ENCODE assay signal across 9 cellular contexts in genomic region chr10:15106352-15107013, GRCh38. TPM values are rescaled to one million over a fixed set of nuclear protein-coding genes. Genes with fewer than 3 reads are reported as not detected.
DNase-seq lines count a peak whose midpoint lies in the region; ATAC-seq and TF ChIP-seq lines count a peak whose summit lies in the region.
"Had no signal": no experiment of that assay in that cellular context is flagged by ENCODE, and none has a peak within 500 bp of the region (broad histone marks: within the 10 kb centered on the region; RNA-seq: fewer than 3 reads in every experiment).

No MANE protein-coding gene starts in this region.

- no peak overlapping the region for H3K27ac ChIP-seq in SJSA1
- H3K27ac ChIP-seq in vagina: no peak overlapping the region

- peak; percentile 82 for TF ChIP-seq RAD21 in Ishikawa (IDR thresholded peaks at IDR 0.05; ENCODE audit: low read depth)

- H3K9me3 ChIP-seq in SJSA1 (replicated peaks) (no peaks in the 10 kb centered on the region), vagina (no peaks in the 10 kb centered on the region)

- H3K36me3 ChIP-seq in SJSA1 (peaks cover 85% of the 10 kb centered on the region), vagina (peaks cover 0 to 48% of the 10 kb centered on the region in 2 donors)

- no peak for TF ChIP-seq EP300 in Ishikawa (IDR thresholded peaks at IDR 0.05; ENCODE audit: borderline replicate concordance)

- H3K9me3 Mint-ChIP-seq in Calu3 (ENCODE audit: low read depth, unreplicated experiment): no peaks in the 10 kb centered on the region
- H3K9me3 Mint-ChIP-seq: T-helper 1 cell treated with Interleukin-12 subunit alpha and Interleukin-12 subunit beta and Interleukin-4 antibody, amounts not matched to agents 30 μg/mL and 1 μg/mL, for 36 hours had no signal

- intact Hi-C loops in Calu3 (cut with micrococcal nuclease; ENCODE audit: unreplicated experiment): loop anchor here (2.0 to 5.0 kb wide), 2 partner anchors 116 to 154 kb away; partner anchors contain the start of gene DCLRE1C
- intact Hi-C loops in vagina (cut with DNase I): no loop called here

- H3K27me3 Mint-ChIP-seq in Calu3 (ENCODE audit: unreplicated experiment): no peaks in the 10 kb centered on the region

- H3K36me3 Mint-ChIP-seq in Calu3 (ENCODE audit: insufficient read depth, unreplicated experiment): peaks cover 46% of the 10 kb centered on the region

- no peak for TF ChIP-seq POLR2A in vagina (IDR thresholded peaks at IDR 0.05)

- peaks cover 6% of the 10 kb centered on the region for H3K4me1 Mint-ChIP-seq in Calu3 (ENCODE audit: low read depth, unreplicated experiment)

- H3K4me3 ChIP-seq in SJSA1: no peak overlapping the region
- no peak overlapping the region for H3K4me3 ChIP-seq in vagina

- H3K27ac Mint-ChIP-seq in Calu3 (ENCODE audit: unreplicated experiment): no peak overlapping the region
- H3K27ac Mint-ChIP-seq: T-helper 1 cell treated with Interleukin-12 subunit alpha and Interleukin-12 subunit beta and Interleukin-4 antibody, amounts not matched to agents 30 μg/mL and 1 μg/mL, for 36 hours had no signal

- H3K4me1 ChIP-seq in SJSA1 (replicated peaks) (peaks cover 6% of the 10 kb centered on the region; the same call in 1 of the 2 replicates), vagina (no peaks in the 10 kb centered on the region)

- no TSS peak for BruUV-seq in Calu3 (replicated peaks; lab: Mats Ljungman, UMichigan)

- ATAC-seq in GM19467 (IDR thresholded peaks at IDR 0.05; ENCODE audit: unreplicated experiment): peak; percentile 76

- DNase-seq in Calu3 (peak; percentile 79), SJSA1 (ENCODE audit: low read depth in 1 of 2, low spot score in 2 of 2) (peak; percentile 72), germinal center (ENCODE audit: low spot score) (peak; percentile 59), pons (ENCODE audit: low spot score) (peak; percentile 73), vagina (ENCODE audit: extremely low spot score in 2 of 2) (no peak)
- peak in 3 of 4 experiments; percentile 42 to 61 (median 44) for DNase-seq in activated naive CD4-positive, alpha-beta T cell (lab: John Stamatoyannopoulos, UW)

- H3K27me3 ChIP-seq in SJSA1 (replicated peaks) (no peaks in the 10 kb centered on the region), vagina (no peaks in the 10 kb centered on the region)

- peak; percentile 84 for TF ChIP-seq CTCF in Calu3 (IDR thresholded peaks at IDR 0.05; ENCODE audit: unreplicated experiment)
- peak; percentile 25 to 73 (median 67) for TF ChIP-seq CTCF in vagina (IDR thresholded peaks at IDR 0.05)

- CTCF ChIA-PET in Calu3 (lab: Charles Lee): interaction anchor here (0.7 to 1.6 kb wide), 3 partner anchors 60 to 153 kb away, joined by 4 to 7 read pairs (median 6); no protein-coding TSS in a partner anchor

- H3K4me3 Mint-ChIP-seq in Calu3 (ENCODE audit: low read depth, unreplicated experiment): no peak overlapping the region
- H3K4me3 Mint-ChIP-seq: T-helper 1 cell treated with Interleukin-12 subunit alpha and Interleukin-12 subunit beta and Interleukin-4 antibody, amounts not matched to agents 30 μg/mL and 1 μg/mL, for 36 hours had no signal

TF ChIP-seq in Ishikawa, 13 proteins besides CTCF, POLR2A, EP300 and RAD21:
- TF ChIP-seq NFIC (IDR thresholded peaks at IDR 0.05): no peak
- TF ChIP-seq, protein P1, sequence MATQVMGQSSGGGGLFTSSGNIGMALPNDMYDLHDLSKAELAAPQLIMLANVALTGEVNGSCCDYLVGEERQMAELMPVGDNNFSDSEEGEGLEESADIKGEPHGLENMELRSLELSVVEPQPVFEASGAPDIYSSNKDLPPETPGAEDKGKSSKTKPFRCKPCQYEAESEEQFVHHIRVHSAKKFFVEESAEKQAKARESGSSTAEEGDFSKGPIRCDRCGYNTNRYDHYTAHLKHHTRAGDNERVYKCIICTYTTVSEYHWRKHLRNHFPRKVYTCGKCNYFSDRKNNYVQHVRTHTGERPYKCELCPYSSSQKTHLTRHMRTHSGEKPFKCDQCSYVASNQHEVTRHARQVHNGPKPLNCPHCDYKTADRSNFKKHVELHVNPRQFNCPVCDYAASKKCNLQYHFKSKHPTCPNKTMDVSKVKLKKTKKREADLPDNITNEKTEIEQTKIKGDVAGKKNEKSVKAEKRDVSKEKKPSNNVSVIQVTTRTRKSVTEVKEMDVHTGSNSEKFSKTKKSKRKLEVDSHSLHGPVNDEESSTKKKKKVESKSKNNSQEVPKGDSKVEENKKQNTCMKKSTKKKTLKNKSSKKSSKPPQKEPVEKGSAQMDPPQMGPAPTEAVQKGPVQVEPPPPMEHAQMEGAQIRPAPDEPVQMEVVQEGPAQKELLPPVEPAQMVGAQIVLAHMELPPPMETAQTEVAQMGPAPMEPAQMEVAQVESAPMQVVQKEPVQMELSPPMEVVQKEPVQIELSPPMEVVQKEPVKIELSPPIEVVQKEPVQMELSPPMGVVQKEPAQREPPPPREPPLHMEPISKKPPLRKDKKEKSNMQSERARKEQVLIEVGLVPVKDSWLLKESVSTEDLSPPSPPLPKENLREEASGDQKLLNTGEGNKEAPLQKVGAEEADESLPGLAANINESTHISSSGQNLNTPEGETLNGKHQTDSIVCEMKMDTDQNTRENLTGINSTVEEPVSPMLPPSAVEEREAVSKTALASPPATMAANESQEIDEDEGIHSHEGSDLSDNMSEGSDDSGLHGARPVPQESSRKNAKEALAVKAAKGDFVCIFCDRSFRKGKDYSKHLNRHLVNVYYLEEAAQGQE (IDR thresholded peaks at IDR 0.05; ENCODE audit: low read depth): no peak
- TF ChIP-seq CREB1 (IDR thresholded peaks at IDR 0.05; ENCODE audit: low read depth): no peak
- no peak for TF ChIP-seq FOXM1 (IDR thresholded peaks at IDR 0.05; ENCODE audit: borderline replicate concordance, low read depth)
- no peak for TF ChIP-seq EGR1 (IDR thresholded peaks at IDR 0.05)
- no peak for TF ChIP-seq ZBTB7A (IDR thresholded peaks at IDR 0.05; ENCODE audit: low read depth)
- no peak for TF ChIP-seq USF1 (IDR thresholded peaks at IDR 0.05)
- no peak for TF ChIP-seq TEAD4 (IDR thresholded peaks at IDR 0.05)
- TF ChIP-seq TCF12 (IDR thresholded peaks at IDR 0.05; ENCODE audit: low read depth): no peak
- TF ChIP-seq YY1 (IDR thresholded peaks at IDR 0.05; ENCODE audit: low read depth): no peak
- TF ChIP-seq, protein P2, sequence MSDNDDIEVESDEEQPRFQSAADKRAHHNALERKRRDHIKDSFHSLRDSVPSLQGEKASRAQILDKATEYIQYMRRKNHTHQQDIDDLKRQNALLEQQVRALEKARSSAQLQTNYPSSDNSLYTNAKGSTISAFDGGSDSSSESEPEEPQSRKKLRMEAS (IDR thresholded peaks at IDR 0.05): no peak
- TF ChIP-seq TAF1 (IDR thresholded peaks at IDR 0.05; ENCODE audit: low read depth): no peak
- TF ChIP-seq CEBPB (IDR thresholded peaks at IDR 0.05): no peak

RNA-seq across cellular contexts. Expression of gene RPP38, which starts 9.3 kb away (rescaled TPM):
- 23.4 and 25.8 TPM in 2 replicates for total RNA-seq in Calu3 (2022)
- total RNA-seq in SJSA1 (2014; rRNA removed; shearing (Covaris generic)): 2.8 and 13.9 TPM in 2 replicates
- total RNA-seq in vagina: 14.2 TPM

RNA-seq across cellular contexts. Expression of gene ACBD7, which starts 17.9 kb away (rescaled TPM):
- total RNA-seq in Calu3 (2022) (8.2 and 10.0 TPM in 2 replicates), vagina (not detected)
- 7.3 and 9.1 TPM in 2 replicates for total RNA-seq in SJSA1 (2014; rRNA removed; shearing (Covaris generic))

Comparison
In these comparisons a context has a peak if more than half of its experiments do, and no peak if none do; other contexts are left out.
1. DNase-seq: peak in Calu3 (single experiment), SJSA1 (2 of 2), activated naive CD4-positive, alpha-beta T cell (3 of 4), germinal center (single experiment) and pons (single experiment); none in vagina (0 of 2).